Comparison of ENCODE assay signal across 10 cellular contexts in genomic region chr12:46108721-46109120, GRCh38.
DNase-seq lines count a peak whose midpoint lies in the region; ATAC-seq and TF ChIP-seq lines count a peak whose summit lies in the region.
"Had no signal": no experiment of that assay in that cellular context is flagged by ENCODE, and none has a peak within 500 bp of the region (broad histone marks: within the 10 kb centered on the region; RNA-seq: fewer than 3 reads in every experiment).

No MANE protein-coding gene starts in this region.

- no peaks in the 10 kb centered on the region for H3K36me3 ChIP-seq in GM06990 (ENCODE audit: control insufficient read depth, insufficient read depth, low read length)
- no peaks in the 10 kb centered on the region for H3K36me3 ChIP-seq in psoas muscle (ENCODE audit: insufficient read depth in 1 of 2, low read depth in 1 of 2)
- no peaks in the 10 kb centered on the region for H3K36me3 ChIP-seq in upper lobe of left lung
- H3K36me3 ChIP-seq: left lung had no signal

- peak overlapping the region in 2 of 4 donors; percentile 10 to 66 for H3K4me3 Mint-ChIP-seq in IgD-negative memory B cell
- H3K4me3 Mint-ChIP-seq: stimulated activated naive CD8-positive, alpha-beta T cell treated with anti-CD3 and anti-CD28 coated beads, Interleukin-15, Interleukin-2, amounts not matched to agents 100 ng/mL and 50 ng/mL, for 24 hours had no signal

- H3K9me3 ChIP-seq in psoas muscle: peaks cover 9% of the 10 kb centered on the region
- H3K9me3 ChIP-seq in upper lobe of left lung: peaks cover 0 to 3% (median 0%) of the 10 kb centered on the region in 4 donors

- TF ChIP-seq EP300 in upper lobe of left lung (IDR thresholded peaks at IDR 0.05): no peak

- H3K4me3 ChIP-seq in GM06990 (replicated peaks; ENCODE audit: low read depth, low read length) (no peak overlapping the region), psoas muscle (no peak overlapping the region), upper lobe of left lung (no peak overlapping the region)
- H3K4me3 ChIP-seq: left lung had no signal

- peak overlapping the region; percentile 2 to 25 (median 16) for H3K27ac Mint-ChIP-seq in IgD-negative memory B cell
- H3K27ac Mint-ChIP-seq: stimulated activated naive CD8-positive, alpha-beta T cell treated with anti-CD3 and anti-CD28 coated beads, Interleukin-15, Interleukin-2, amounts not matched to agents 100 ng/mL and 50 ng/mL, for 24 hours had no signal

- ATAC-seq in GM19324 (IDR thresholded peaks at IDR 0.05; ENCODE audit: low FRiP score, unreplicated experiment) (peak; percentile 67), HG02840 (IDR thresholded peaks at IDR 0.05; ENCODE audit: low FRiP score, unreplicated experiment) (peak; percentile 84), psoas muscle (no peak), upper lobe of left lung (ENCODE audit: low FRiP score in 2 of 2) (no peak), left ventricle myocardium superior (no peak)
- ATAC-seq: left lung had no signal

- no peaks in the 10 kb centered on the region for H3K36me3 Mint-ChIP-seq in IgD-negative memory B cell

- peaks cover 0 to 7% (median 0%) of the 10 kb centered on the region in 3 donors for H3K9me3 Mint-ChIP-seq in IgD-negative memory B cell

- DNase-seq in GM06990 (ENCODE audit: extremely low read depth, insufficient read length) (peak; percentile 88), psoas muscle (no peak), upper lobe of left lung (no peak), left ventricle myocardium superior (no peak), cardiac septum (ENCODE audit: low spot score) (no peak)
- DNase-seq: left lung had no signal

- peaks cover 20 to 31% (median 30%) of the 10 kb centered on the region in 3 donors for H3K4me1 Mint-ChIP-seq in IgD-negative memory B cell

- no peak for TF ChIP-seq CTCF in GM06990 (IDR thresholded peaks at IDR 0.05; ENCODE audit: insufficient read depth, low read length, poor library complexity, severe bottlenecking)
- TF ChIP-seq CTCF in psoas muscle (IDR thresholded peaks at IDR 0.05): no peak
- no peak for TF ChIP-seq CTCF in upper lobe of left lung (IDR thresholded peaks at IDR 0.05)

- no peaks in the 10 kb centered on the region for H3K27me3 ChIP-seq in GM06990 (replicated peaks; ENCODE audit: control insufficient read depth, insufficient read depth, low read length)
- no peaks in the 10 kb centered on the region for H3K27me3 ChIP-seq in psoas muscle (ENCODE audit: insufficient read depth in 3 of 3, low read length in 2 of 3)
- H3K27me3 ChIP-seq in upper lobe of left lung: no peaks in the 10 kb centered on the region
- H3K27me3 ChIP-seq: left lung had no signal

- H3K27ac ChIP-seq in psoas muscle (no peak overlapping the region), upper lobe of left lung (no peak overlapping the region)
- H3K27ac ChIP-seq: left lung had no signal

- H3K4me1 ChIP-seq in psoas muscle (no peaks in the 10 kb centered on the region), upper lobe of left lung (no peaks in the 10 kb centered on the region)
- H3K4me1 ChIP-seq: left lung had no signal

- WGBS in psoas muscle, 3 donors: 92 to 100% (median 97%) methylated on average over 1 of the region's 1 CpG
- 94 to 100% methylated on average over 1 of the region's 1 CpG for WGBS in upper lobe of left lung, 2 donors

- no peaks in the 10 kb centered on the region for H3K27me3 Mint-ChIP-seq in IgD-negative memory B cell

- TF ChIP-seq POLR2A in upper lobe of left lung (IDR thresholded peaks at IDR 0.05): no peak

- intact Hi-C loops in psoas muscle (cut with DNase I) (no loop called here), left ventricle myocardium superior (cut with micrococcal nuclease) (no loop called here), cardiac septum (cut with DNase I) (no loop called here)

Comparison
In these comparisons a context has a peak if more than half of its experiments do, and no peak if none do; other contexts are left out.
1. ATAC-seq: peak in GM19324 (single experiment) and HG02840 (single experiment); none in psoas muscle (0 of 4), upper lobe of left lung (0 of 2) and left ventricle myocardium superior (single experiment).